In genomic region chr17:50423553-50424159, GRCh38 we compare ENCODE assay signal across 8 cellular contexts. TPM values are rescaled to one million over a fixed set of nuclear protein-coding genes. Genes with fewer than 3 reads are reported as not detected.
DNase-seq lines count a peak whose midpoint lies in the region; ATAC-seq and TF ChIP-seq lines count a peak whose summit lies in the region.

No MANE protein-coding gene starts in this region.

- peaks cover 11% of the 10 kb centered on the region for H3K9me3 Mint-ChIP-seq in neural crest cell

- H3K9me3 ChIP-seq in effector memory CD4-positive, alpha-beta T cell (ENCODE audit: control insufficient read depth, low read length), result no peaks in the 10 kb centered on the region

- H3K27ac Mint-ChIP-seq in neural crest cell (ENCODE audit: unreplicated experiment), result no peak overlapping the region

- H3K27ac ChIP-seq in effector memory CD4-positive, alpha-beta T cell (ENCODE audit: insufficient read depth, low read length, poor library complexity, severe bottlenecking), result no peak overlapping the region

- no peak for ATAC-seq in GM21381 (IDR thresholded peaks at IDR 0.05; ENCODE audit: unreplicated experiment)
- ATAC-seq in HG02970 (IDR thresholded peaks at IDR 0.05; ENCODE audit: low FRiP score, unreplicated experiment), result no peak

- H3K4me1 Mint-ChIP-seq in neural crest cell, result peaks cover 28% of the 10 kb centered on the region

- H3K27me3 Mint-ChIP-seq in neural crest cell (ENCODE audit: low read depth), result peaks cover 2% of the 10 kb centered on the region

- in situ Hi-C loops in Caki2 (cut with HindIII; ENCODE audit: low pct_unique_long_range_greater_than_20kb, low sequenced_read_pairs), result no loop called here
- in situ Hi-C loops in KBM-7 (cut with MboI; ENCODE audit: low pct_unique_long_range_greater_than_20kb, low sequenced_read_pairs), result no loop called here
- in situ Hi-C loops in astrocyte of the cerebellum (cut with HindIII; ENCODE audit: low sequenced_read_pairs), result no loop called here

- H3K36me3 Mint-ChIP-seq in neural crest cell (ENCODE audit: low read depth), result peaks cover 8% of the 10 kb centered on the region

- no peaks in the 10 kb centered on the region for H3K36me3 ChIP-seq in effector memory CD4-positive, alpha-beta T cell (ENCODE audit: control insufficient read depth, insufficient read depth, low read length)

- no peak overlapping the region for H3K4me3 ChIP-seq in astrocyte of the cerebellum (ENCODE audit: low read depth, low read length)
- no peak overlapping the region for H3K4me3 ChIP-seq in effector memory CD4-positive, alpha-beta T cell (ENCODE audit: insufficient read depth, low read depth, low read length, poor library complexity, severe bottlenecking)

- no peaks in the 10 kb centered on the region for H3K27me3 ChIP-seq in effector memory CD4-positive, alpha-beta T cell (replicated peaks; ENCODE audit: control insufficient read depth, insufficient read depth, low read length, poor library complexity, severe bottlenecking)

- H3K4me1 ChIP-seq in effector memory CD4-positive, alpha-beta T cell (ENCODE audit: control insufficient read depth, insufficient read depth, low read length, poor library complexity, severe bottlenecking), result peaks cover 25% of the 10 kb centered on the region

- H3K4me3 Mint-ChIP-seq in neural crest cell, result peak overlapping the region; percentile 65

- peak; percentile 29 for DNase-seq in Caki2 (ENCODE audit: low read depth)
- peak; percentile 85 for DNase-seq in KBM-7
- peak; percentile 87 for DNase-seq in astrocyte of the cerebellum (ENCODE audit: low read depth)
- DNase-seq in neural crest cell (ENCODE audit: low read depth, low spot score), result no peak
- DNase-seq in SKM-1 treated with dmso at 0.1 percent for 144 hours (lab: John Stamatoyannopoulos, UW; ENCODE audit: unreplicated experiment), result no peak
- no peak for DNase-seq in effector memory CD4-positive, alpha-beta T cell

- no peak for TF ChIP-seq CTCF in astrocyte of the cerebellum (IDR thresholded peaks at IDR 0.05; ENCODE audit: low read depth, low read length, missing control alignments)
- TF ChIP-seq CTCF in neural crest cell (conservative IDR thresholded peaks at IDR 0.05), result no peak

RNA-seq across cellular contexts. Expression of gene ACSF2, which starts 2.4 kb away (rescaled TPM):
- 33.1 and 62.2 TPM in 2 replicates for total RNA-seq in Caki2 (2014; rRNA removed; shearing (Covaris generic); ENCODE audit: low replicate concordance)
- total RNA-seq in neural crest cell, result 31.5 and 34.5 TPM in 2 replicates

RNA-seq across cellular contexts. Expression of gene LRRC59, which starts 26.3 kb away (rescaled TPM):
- total RNA-seq in Caki2 (2014; rRNA removed; shearing (Covaris generic); ENCODE audit: low replicate concordance), result 250 and 251 TPM in 2 replicates
- 92.3 and 92.7 TPM in 2 replicates for total RNA-seq in neural crest cell

RNA-seq across cellular contexts. Expression of gene CHAD, which starts 45.0 kb away (rescaled TPM):
- not detected in 2 replicates for total RNA-seq in Caki2 (2014; rRNA removed; shearing (Covaris generic); ENCODE audit: low replicate concordance)
- 0.19 and 0.27 TPM in 2 replicates for total RNA-seq in neural crest cell

RNA-seq across cellular contexts. Expression of gene EME1, which starts 50.6 kb away (rescaled TPM):
- 16.9 and 19.0 TPM in 2 replicates for total RNA-seq in Caki2 (2014; rRNA removed; shearing (Covaris generic); ENCODE audit: low replicate concordance)
- 25.5 and 31.4 TPM in 2 replicates for total RNA-seq in neural crest cell

RNA-seq across cellular contexts. Expression of gene MRPL27, which starts 50.7 kb away (rescaled TPM):
- 62.3 and 126 TPM in 2 replicates for total RNA-seq in Caki2 (2014; rRNA removed; shearing (Covaris generic); ENCODE audit: low replicate concordance)
- 70.4 and 72.2 TPM in 2 replicates for total RNA-seq in neural crest cell

Comparison
In these comparisons a context has a peak if more than half of its experiments do, and no peak if none do; other contexts are left out.
1. DNase-seq: peak in Caki2 (single experiment), KBM-7 (single experiment) and astrocyte of the cerebellum (single experiment); none in neural crest cell (single experiment), SKM-1 treated with dmso at 0.1 percent for 144 hours (single experiment) and effector memory CD4-positive, alpha-beta T cell (0 of 3).